Comparison of ENCODE assay signal across 2 cellular contexts in the genomic region with DNA sequence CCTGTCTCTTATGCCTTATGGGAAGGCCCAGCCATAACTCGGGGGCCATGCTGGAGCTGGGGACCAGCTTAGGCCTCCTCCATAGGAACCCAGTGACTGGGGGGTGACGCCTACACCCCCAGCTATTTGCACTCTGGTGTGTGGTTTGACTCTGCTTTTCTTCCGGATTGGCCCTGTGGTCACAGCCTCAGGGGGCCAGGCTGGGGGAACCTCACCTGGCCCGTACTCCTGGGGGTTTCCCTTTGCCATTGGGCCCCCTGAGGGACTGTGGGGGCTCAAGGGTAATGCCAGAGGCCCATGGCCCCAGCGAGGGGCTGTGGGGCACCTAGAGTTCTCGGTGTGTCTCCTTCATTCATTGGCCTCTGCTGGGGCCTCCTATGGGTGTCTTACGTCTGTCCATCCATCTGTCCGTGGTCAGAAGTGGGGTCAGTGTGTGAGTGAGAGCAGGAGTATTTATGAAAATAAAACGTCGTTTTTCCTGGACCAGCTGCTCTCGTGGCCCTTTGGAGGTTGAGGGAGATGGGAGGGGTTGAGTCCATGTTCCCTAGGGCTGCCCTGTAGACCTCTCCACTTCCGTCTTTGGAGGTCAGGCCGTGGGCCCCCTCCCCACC.
TF ChIP-seq lines count a peak whose summit lies in the region.

No MANE protein-coding gene starts in this region.

TF ChIP-seq in SK-N-SH, 30 proteins besides CTCF, POLR2A, EP300 and RAD21 (continued from another document):
- TF ChIP-seq, protein P1, sequence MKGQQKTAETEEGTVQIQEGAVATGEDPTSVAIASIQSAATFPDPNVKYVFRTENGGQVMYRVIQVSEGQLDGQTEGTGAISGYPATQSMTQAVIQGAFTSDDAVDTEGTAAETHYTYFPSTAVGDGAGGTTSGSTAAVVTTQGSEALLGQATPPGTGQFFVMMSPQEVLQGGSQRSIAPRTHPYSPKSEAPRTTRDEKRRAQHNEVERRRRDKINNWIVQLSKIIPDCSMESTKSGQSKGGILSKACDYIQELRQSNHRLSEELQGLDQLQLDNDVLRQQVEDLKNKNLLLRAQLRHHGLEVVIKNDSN (IDR thresholded peaks at IDR 0.05; ENCODE audit: borderline replicate concordance, low read depth): no peak
- TF ChIP-seq, protein P2, sequence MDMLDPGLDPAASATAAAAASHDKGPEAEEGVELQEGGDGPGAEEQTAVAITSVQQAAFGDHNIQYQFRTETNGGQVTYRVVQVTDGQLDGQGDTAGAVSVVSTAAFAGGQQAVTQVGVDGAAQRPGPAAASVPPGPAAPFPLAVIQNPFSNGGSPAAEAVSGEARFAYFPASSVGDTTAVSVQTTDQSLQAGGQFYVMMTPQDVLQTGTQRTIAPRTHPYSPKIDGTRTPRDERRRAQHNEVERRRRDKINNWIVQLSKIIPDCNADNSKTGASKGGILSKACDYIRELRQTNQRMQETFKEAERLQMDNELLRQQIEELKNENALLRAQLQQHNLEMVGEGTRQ (IDR thresholded peaks at IDR 0.05; ENCODE audit: borderline replicate concordance, low read depth, low read length): no peak
- TF ChIP-seq FOXJ3 (CRISPR knock-in tag; IDR thresholded peaks at IDR 0.05) (no peak), SIN3A (IDR thresholded peaks at IDR 0.05; ENCODE audit: borderline replicate concordance, low read depth, low read length) (no peak), TCF12 (IDR thresholded peaks at IDR 0.05) (no peak), RCOR1 (IDR thresholded peaks at IDR 0.05; ENCODE audit: low read length) (no peak), NFIC (IDR thresholded peaks at IDR 0.05; ENCODE audit: borderline replicate concordance) (no peak)
- TF ChIP-seq, protein P3, sequence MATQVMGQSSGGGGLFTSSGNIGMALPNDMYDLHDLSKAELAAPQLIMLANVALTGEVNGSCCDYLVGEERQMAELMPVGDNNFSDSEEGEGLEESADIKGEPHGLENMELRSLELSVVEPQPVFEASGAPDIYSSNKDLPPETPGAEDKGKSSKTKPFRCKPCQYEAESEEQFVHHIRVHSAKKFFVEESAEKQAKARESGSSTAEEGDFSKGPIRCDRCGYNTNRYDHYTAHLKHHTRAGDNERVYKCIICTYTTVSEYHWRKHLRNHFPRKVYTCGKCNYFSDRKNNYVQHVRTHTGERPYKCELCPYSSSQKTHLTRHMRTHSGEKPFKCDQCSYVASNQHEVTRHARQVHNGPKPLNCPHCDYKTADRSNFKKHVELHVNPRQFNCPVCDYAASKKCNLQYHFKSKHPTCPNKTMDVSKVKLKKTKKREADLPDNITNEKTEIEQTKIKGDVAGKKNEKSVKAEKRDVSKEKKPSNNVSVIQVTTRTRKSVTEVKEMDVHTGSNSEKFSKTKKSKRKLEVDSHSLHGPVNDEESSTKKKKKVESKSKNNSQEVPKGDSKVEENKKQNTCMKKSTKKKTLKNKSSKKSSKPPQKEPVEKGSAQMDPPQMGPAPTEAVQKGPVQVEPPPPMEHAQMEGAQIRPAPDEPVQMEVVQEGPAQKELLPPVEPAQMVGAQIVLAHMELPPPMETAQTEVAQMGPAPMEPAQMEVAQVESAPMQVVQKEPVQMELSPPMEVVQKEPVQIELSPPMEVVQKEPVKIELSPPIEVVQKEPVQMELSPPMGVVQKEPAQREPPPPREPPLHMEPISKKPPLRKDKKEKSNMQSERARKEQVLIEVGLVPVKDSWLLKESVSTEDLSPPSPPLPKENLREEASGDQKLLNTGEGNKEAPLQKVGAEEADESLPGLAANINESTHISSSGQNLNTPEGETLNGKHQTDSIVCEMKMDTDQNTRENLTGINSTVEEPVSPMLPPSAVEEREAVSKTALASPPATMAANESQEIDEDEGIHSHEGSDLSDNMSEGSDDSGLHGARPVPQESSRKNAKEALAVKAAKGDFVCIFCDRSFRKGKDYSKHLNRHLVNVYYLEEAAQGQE (IDR thresholded peaks at IDR 0.05; ENCODE audit: low read depth, low read length): no peak
- TF ChIP-seq, protein P4, sequence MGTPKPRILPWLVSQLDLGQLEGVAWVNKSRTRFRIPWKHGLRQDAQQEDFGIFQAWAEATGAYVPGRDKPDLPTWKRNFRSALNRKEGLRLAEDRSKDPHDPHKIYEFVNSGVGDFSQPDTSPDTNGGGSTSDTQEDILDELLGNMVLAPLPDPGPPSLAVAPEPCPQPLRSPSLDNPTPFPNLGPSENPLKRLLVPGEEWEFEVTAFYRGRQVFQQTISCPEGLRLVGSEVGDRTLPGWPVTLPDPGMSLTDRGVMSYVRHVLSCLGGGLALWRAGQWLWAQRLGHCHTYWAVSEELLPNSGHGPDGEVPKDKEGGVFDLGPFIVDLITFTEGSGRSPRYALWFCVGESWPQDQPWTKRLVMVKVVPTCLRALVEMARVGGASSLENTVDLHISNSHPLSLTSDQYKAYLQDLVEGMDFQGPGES (IDR thresholded peaks at IDR 0.05; ENCODE audit: low read depth, low read length): no peak
TF ChIP-seq in SK-N-SH: peak in this region for 0.

TF ChIP-seq in SK-N-SH treated with all-trans-retinoic acid at 6 μM for 48 hours, 23 proteins besides CTCF, POLR2A, EP300 and RAD21 (continued from another document):
- TF ChIP-seq, protein P5, sequence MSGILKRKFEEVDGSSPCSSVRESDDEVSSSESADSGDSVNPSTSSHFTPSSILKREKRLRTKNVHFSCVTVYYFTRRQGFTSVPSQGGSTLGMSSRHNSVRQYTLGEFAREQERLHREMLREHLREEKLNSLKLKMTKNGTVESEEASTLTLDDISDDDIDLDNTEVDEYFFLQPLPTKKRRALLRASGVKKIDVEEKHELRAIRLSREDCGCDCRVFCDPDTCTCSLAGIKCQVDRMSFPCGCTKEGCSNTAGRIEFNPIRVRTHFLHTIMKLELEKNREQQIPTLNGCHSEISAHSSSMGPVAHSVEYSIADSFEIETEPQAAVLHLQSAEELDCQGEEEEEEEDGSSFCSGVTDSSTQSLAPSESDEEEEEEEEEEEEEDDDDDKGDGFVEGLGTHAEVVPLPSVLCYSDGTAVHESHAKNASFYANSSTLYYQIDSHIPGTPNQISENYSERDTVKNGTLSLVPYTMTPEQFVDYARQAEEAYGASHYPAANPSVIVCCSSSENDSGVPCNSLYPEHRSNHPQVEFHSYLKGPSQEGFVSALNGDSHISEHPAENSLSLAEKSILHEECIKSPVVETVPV (CRISPR knock-in tag; IDR thresholded peaks at IDR 0.05): no peak
- TF ChIP-seq, protein P6, sequence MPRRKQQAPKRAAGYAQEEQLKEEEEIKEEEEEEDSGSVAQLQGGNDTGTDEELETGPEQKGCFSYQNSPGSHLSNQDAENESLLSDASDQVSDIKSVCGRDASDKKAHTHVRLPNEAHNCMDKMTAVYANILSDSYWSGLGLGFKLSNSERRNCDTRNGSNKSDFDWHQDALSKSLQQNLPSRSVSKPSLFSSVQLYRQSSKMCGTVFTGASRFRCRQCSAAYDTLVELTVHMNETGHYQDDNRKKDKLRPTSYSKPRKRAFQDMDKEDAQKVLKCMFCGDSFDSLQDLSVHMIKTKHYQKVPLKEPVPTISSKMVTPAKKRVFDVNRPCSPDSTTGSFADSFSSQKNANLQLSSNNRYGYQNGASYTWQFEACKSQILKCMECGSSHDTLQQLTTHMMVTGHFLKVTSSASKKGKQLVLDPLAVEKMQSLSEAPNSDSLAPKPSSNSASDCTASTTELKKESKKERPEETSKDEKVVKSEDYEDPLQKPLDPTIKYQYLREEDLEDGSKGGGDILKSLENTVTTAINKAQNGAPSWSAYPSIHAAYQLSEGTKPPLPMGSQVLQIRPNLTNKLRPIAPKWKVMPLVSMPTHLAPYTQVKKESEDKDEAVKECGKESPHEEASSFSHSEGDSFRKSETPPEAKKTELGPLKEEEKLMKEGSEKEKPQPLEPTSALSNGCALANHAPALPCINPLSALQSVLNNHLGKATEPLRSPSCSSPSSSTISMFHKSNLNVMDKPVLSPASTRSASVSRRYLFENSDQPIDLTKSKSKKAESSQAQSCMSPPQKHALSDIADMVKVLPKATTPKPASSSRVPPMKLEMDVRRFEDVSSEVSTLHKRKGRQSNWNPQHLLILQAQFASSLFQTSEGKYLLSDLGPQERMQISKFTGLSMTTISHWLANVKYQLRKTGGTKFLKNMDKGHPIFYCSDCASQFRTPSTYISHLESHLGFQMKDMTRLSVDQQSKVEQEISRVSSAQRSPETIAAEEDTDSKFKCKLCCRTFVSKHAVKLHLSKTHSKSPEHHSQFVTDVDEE (CRISPR knock-in tag; IDR thresholded peaks at IDR 0.05): no peak
- TF ChIP-seq ZNF8 (CRISPR knock-in tag; IDR thresholded peaks at IDR 0.05) (no peak), TCF4 (CRISPR knock-in tag; IDR thresholded peaks at IDR 0.05; ENCODE audit: borderline replicate concordance) (no peak), ZNF70 (CRISPR knock-in tag; IDR thresholded peaks at IDR 0.05) (no peak), BACH2 (CRISPR knock-in tag; IDR thresholded peaks at IDR 0.05; ENCODE audit: borderline replicate concordance) (no peak)
- TF ChIP-seq, protein P7, sequence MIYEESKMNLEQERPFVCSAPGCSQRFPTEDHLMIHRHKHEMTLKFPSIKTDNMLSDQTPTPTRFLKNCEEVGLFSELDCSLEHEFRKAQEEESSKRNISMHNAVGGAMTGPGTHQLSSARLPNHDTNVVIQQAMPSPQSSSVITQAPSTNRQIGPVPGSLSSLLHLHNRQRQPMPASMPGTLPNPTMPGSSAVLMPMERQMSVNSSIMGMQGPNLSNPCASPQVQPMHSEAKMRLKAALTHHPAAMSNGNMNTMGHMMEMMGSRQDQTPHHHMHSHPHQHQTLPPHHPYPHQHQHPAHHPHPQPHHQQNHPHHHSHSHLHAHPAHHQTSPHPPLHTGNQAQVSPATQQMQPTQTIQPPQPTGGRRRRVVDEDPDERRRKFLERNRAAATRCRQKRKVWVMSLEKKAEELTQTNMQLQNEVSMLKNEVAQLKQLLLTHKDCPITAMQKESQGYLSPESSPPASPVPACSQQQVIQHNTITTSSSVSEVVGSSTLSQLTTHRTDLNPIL (CRISPR knock-in tag; IDR thresholded peaks at IDR 0.05; ENCODE audit: low read depth): no peak
